Comparison of ENCODE assay signal across 26 cellular contexts in genomic region chr20:17893480-17893879, GRCh38.
"Had no signal": no experiment of that assay in that cellular context is flagged by ENCODE, and none has a peak within 500 bp of the region (broad histone marks: within the 10 kb centered on the region; RNA-seq: fewer than 3 reads in every experiment).

No MANE protein-coding gene starts in this region.

- H3K4me1 ChIP-seq: uterus had no signal

- FAIRE-seq: endometrium, islet of Langerhans had no signal

- ATAC-seq: effector memory CD8-positive, alpha-beta T cell; heart right ventricle; left ventricle myocardium superior; lower lobe of right lung; natural killer cell; psoas muscle; right cardiac atrium; stimulated activated naive B cell treated with anti-CD40 and anti-IgM and Interleukin-4, amounts not matched to agents 10 μg/mL and 1 μg/mL and 100 μg/mL, for 72 hours; upper lobe of right lung had no signal

- H3K27ac ChIP-seq: esophagus squamous epithelium, lower lobe of right lung, ovary, psoas muscle, skin epidermis, spleen, suprapubic skin, transverse colon, upper lobe of right lung, uterus had no signal

- H3K9me3 ChIP-seq: ovary, transverse colon, upper lobe of right lung, uterus had no signal

- DNase-seq: cortex of kidney; effector memory CD8-positive, alpha-beta T cell; erythroblast; esophagus squamous epithelium; foreskin melanocyte; glutamatergic neuron; heart right ventricle; hippocampal formation; left ventricle myocardium superior; lower lobe of right lung; natural killer cell; occipital lobe; ovary; posterior cingulate gyrus; psoas muscle; right cardiac atrium; spleen; stimulated activated CD4-positive, alpha-beta T cell treated with anti-CD3 and anti-CD28 coated beads, Interleukin-2, amount 100 ng/mL, for 48 hours; stimulated activated naive B cell treated with anti-CD40 and anti-IgM and Interleukin-4, amounts not matched to agents 10 μg/mL and 1 μg/mL and 100 μg/mL, for 72 hours; transverse colon; upper lobe of right lung; uterus had no signal

- H3K27me3 ChIP-seq: heart right ventricle, ovary, suprapubic skin, transverse colon, upper lobe of right lung, uterus had no signal

- H3K36me3 ChIP-seq: esophagus squamous epithelium, heart right ventricle, lower lobe of right lung, ovary, spleen, suprapubic skin, transverse colon, upper lobe of right lung, uterus had no signal

- H3K4me3 ChIP-seq: esophagus squamous epithelium, heart right ventricle, lower lobe of right lung, ovary, psoas muscle, skin epidermis, spleen, suprapubic skin, transverse colon, upper lobe of right lung, uterus had no signal
